ENCODE assay signal across 1 cellular context in the genomic region with DNA sequence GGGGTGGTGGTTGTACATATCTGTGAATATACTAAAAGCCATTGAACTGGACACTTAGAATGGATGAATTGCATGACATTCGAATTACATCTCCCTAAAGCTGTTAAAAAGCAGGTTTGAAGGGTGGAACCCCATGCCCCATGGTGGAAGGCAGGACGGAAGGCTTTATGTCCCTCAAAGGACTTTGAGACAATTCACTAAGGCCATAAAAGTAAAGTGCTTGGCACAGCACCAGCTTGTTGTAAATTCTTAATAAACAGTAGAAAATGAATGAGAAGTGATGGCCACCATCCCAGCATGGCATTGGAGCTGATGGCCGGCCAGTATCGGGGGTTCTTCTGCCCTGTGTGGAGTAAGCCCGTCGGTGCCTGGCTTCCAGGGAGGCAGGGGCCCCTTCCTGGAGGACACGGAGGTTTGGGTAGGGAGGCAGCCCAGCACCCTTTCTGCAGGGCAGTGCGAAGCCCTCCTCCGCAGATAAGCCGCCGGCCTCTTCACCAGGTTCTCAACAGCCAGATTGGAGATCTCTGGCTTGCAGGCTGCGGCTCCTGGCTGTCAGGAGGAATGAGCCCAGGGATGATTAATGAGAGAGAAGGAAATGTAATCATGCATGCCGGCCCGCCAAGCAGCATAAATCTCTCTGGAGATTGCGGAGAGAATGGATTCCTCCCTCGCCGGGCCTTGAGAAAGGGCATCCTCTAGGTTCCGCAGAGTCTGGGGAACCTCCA.
TF ChIP-seq lines count a peak whose summit lies in the region.

No MANE protein-coding gene starts in this region.

TF ChIP-seq in SK-N-SH, 30 proteins besides CTCF, POLR2A, EP300 and RAD21 (continued from another document):
- TF ChIP-seq RXRA (IDR thresholded peaks at IDR 0.05; ENCODE audit: borderline replicate concordance, low read depth) (peak; percentile 83; the same call in 1 of the 2 replicates), SIN3A (IDR thresholded peaks at IDR 0.05; ENCODE audit: borderline replicate concordance, low read depth, low read length) (peak; percentile 87; the same call in 1 of the 2 replicates), NFIC (IDR thresholded peaks at IDR 0.05; ENCODE audit: borderline replicate concordance) (peak; percentile 84), TEAD4 (IDR thresholded peaks at IDR 0.05; ENCODE audit: borderline replicate concordance, insufficient read depth) (peak; percentile 84)
- TF ChIP-seq, protein P1, sequence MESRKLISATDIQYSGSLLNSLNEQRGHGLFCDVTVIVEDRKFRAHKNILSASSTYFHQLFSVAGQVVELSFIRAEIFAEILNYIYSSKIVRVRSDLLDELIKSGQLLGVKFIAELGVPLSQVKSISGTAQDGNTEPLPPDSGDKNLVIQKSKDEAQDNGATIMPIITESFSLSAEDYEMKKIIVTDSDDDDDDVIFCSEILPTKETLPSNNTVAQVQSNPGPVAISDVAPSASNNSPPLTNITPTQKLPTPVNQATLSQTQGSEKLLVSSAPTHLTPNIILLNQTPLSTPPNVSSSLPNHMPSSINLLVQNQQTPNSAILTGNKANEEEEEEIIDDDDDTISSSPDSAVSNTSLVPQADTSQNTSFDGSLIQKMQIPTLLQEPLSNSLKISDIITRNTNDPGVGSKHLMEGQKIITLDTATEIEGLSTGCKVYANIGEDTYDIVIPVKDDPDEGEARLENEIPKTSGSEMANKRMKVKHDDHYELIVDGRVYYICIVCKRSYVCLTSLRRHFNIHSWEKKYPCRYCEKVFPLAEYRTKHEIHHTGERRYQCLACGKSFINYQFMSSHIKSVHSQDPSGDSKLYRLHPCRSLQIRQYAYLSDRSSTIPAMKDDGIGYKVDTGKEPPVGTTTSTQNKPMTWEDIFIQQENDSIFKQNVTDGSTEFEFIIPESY (IDR thresholded peaks at IDR 0.05; ENCODE audit: borderline replicate concordance, low read depth): peak; percentile 70
